ENCODE assay signal across 11 cellular contexts in genomic region chr22:29994027-29994715, GRCh38.
A peak's percentile ranks its signal among the peaks of the same experiment; 100 is the strongest.
DNase-seq lines count a peak whose midpoint lies in the region; ATAC-seq and TF ChIP-seq lines count a peak whose summit lies in the region.
"Had no signal": no experiment of that assay in that cellular context is flagged by ENCODE, and none has a peak within 500 bp of the region (broad histone marks: within the 10 kb centered on the region; RNA-seq: fewer than 3 reads in every experiment).

No MANE protein-coding gene starts in this region.

- H3K36me3 ChIP-seq in endodermal cell (ENCODE audit: control insufficient read depth, insufficient read depth, low read length), result peaks cover 16% of the 10 kb centered on the region

- H3K27ac Mint-ChIP-seq in endodermal cell, result peak overlapping the region; percentile 25
- H3K27ac Mint-ChIP-seq: B cell had no signal

- no peaks in the 10 kb centered on the region for H3K27me3 Mint-ChIP-seq in endodermal cell (ENCODE audit: insufficient read depth)
- H3K27me3 Mint-ChIP-seq: B cell had no signal

- H3K4me3 ChIP-seq in endodermal cell (ENCODE audit: low read length) (peak overlapping the region; percentile 5), retinal pigment epithelial cell (ENCODE audit: low read length) (no peak overlapping the region)

- no peak overlapping the region for H3K27ac ChIP-seq in endodermal cell (ENCODE audit: low read depth, low read length)

- 100% methylated on average over 2 of the region's 3 CpGs; no CpG with 5 or more reads in 1 of the 2 experiments for WGBS in endodermal cell (ENCODE audit: insufficient coverage in 1 of 2, insufficient read length in 1 of 2), 2 experiments

- H3K9ac ChIP-seq in endodermal cell (ENCODE audit: extremely low read depth, low read length, poor library complexity, severe bottlenecking), result no peak overlapping the region

- no peaks in the 10 kb centered on the region for H3K9me3 Mint-ChIP-seq in endodermal cell

- DNase-seq in NCI-H446 treated with DMSO at 0.1 percent for 48 hours (lab: John Stamatoyannopoulos, UW), result peak; percentile 5
- no peak for DNase-seq in NCI-H446 (lab: John Stamatoyannopoulos, UW)
- DNase-seq in NCI-H2029 (lab: John Stamatoyannopoulos, UW), result peak; percentile 59
- no peak for DNase-seq in endodermal cell
- peak; percentile 74 for DNase-seq in retinal pigment epithelial cell (ENCODE audit: low read depth)
- DNase-seq: effector CD8-positive, alpha-beta T cell; SHP77 had no signal

- no peaks in the 10 kb centered on the region for H3K27me3 ChIP-seq in endodermal cell (ENCODE audit: control insufficient read depth, insufficient read depth, low read length, poor library complexity, severe bottlenecking)

- TF ChIP-seq CTCF in endodermal cell (conservative IDR thresholded peaks at IDR 0.05), result no peak
- peak; percentile 43 for TF ChIP-seq CTCF in retinal pigment epithelial cell (conservative IDR thresholded peaks at IDR 0.05; ENCODE audit: low read depth, low read length)

- H3K36me3 Mint-ChIP-seq in endodermal cell (ENCODE audit: low read depth), result peaks cover 19% of the 10 kb centered on the region

- ATAC-seq in HG03196 (IDR thresholded peaks at IDR 0.05; ENCODE audit: unreplicated experiment) (no peak), HG02885 (IDR thresholded peaks at IDR 0.05; ENCODE audit: poor library complexity, unreplicated experiment) (no peak), HG03095 (IDR thresholded peaks at IDR 0.05; ENCODE audit: unreplicated experiment) (no peak)

- no peak overlapping the region for H3K4me3 Mint-ChIP-seq in endodermal cell
- H3K4me3 Mint-ChIP-seq: B cell had no signal

- H3K4me1 ChIP-seq in endodermal cell (ENCODE audit: control insufficient read depth, insufficient read depth, low read length), result peaks cover 31% of the 10 kb centered on the region

- peaks cover 40% of the 10 kb centered on the region for H3K4me1 Mint-ChIP-seq in endodermal cell
- H3K4me1 Mint-ChIP-seq: B cell had no signal

- H3K9me3 ChIP-seq in endodermal cell (ENCODE audit: control insufficient read depth, low read length), result no peaks in the 10 kb centered on the region

Comparison
In these comparisons a context has a peak if more than half of its experiments do, and no peak if none do; other contexts are left out.
1. DNase-seq: peak in NCI-H446 treated with DMSO at 0.1 percent for 48 hours (single experiment), NCI-H2029 (single experiment) and retinal pigment epithelial cell (single experiment); none in NCI-H446 (0 of 2) and endodermal cell (single experiment).